ENCODE assay signal across 24 cellular contexts in the genomic region with DNA sequence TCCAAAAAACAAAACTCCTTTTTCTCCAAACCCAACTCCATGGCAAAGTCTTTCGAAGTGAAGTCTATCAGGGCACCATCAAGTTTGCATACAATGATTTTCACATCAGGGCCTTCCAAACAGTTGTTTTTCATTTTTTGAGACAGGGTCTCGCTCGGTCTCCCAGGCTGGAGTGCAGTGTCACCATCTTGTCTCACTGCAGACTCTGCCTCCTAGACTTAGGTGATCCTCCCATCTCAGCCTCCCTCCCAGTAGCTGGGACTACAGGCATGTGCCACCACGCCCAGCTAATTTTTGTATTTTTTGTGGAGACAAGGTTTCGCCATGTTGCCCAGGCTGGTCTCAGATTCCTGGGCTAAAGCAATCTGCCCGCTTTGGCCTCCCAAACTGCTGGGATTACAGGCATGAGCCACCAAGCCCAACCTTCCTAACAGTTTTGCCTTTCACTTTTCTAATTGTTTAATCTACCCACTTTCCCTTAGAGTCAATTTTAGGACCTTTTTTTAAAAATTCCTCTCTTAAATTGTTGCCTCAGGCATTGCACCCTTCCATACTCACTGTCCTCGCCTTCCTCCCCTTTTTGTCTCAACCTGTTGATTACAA. TPM values are rescaled to one million over a fixed set of nuclear protein-coding genes. Genes with fewer than 3 reads are reported as not detected.
A peak's percentile ranks its signal among the peaks of the same experiment; 100 is the strongest.
DNase-seq lines count a peak whose midpoint lies in the region; ATAC-seq and TF ChIP-seq lines count a peak whose summit lies in the region.
"Had no signal": no experiment of that assay in that cellular context is flagged by ENCODE, and none has a peak within 500 bp of the region (broad histone marks: within the 10 kb centered on the region; RNA-seq: fewer than 3 reads in every experiment).

No MANE protein-coding gene starts in this region.

- H3K4me3 ChIP-seq in left ventricle myocardium inferior (no peak overlapping the region), heart right ventricle (no peak overlapping the region), Panc1 (ENCODE audit: low read depth in 2 of 2, low read length in 2 of 2) (no peak overlapping the region), endodermal cell (ENCODE audit: low read length) (no peak overlapping the region), parathyroid adenoma (ENCODE audit: low read depth, low read length) (no peak overlapping the region)
- H3K4me3 ChIP-seq: lung, prostate gland, tibial nerve had no signal

- intact Hi-C loops in left ventricle myocardium inferior (cut with micrococcal nuclease), result no loop called here
- intact Hi-C loops in heart right ventricle (cut with DNase I), result loop anchor here in 3 of 10 donors (5.0 to 10.0 kb wide), 2 partner anchors 55 to 63 kb away; no protein-coding TSS in a partner anchor
- intact Hi-C loops in Panc1 (cut with micrococcal nuclease; ENCODE audit: unreplicated experiment), result no loop called here

- no peaks in the 10 kb centered on the region for H3K27me3 ChIP-seq in left ventricle myocardium inferior (ENCODE audit: low read depth)
- no peaks in the 10 kb centered on the region for H3K27me3 ChIP-seq in heart right ventricle
- no peaks in the 10 kb centered on the region for H3K27me3 ChIP-seq in Panc1 (ENCODE audit: control insufficient read depth, insufficient read depth, low read length)
- H3K27me3 ChIP-seq in endodermal cell (ENCODE audit: control insufficient read depth, insufficient read depth, low read length, poor library complexity, severe bottlenecking), result no peaks in the 10 kb centered on the region
- H3K27me3 ChIP-seq in parathyroid adenoma (ENCODE audit: control insufficient read depth, insufficient read depth, low read length), result no peaks in the 10 kb centered on the region
- H3K27me3 ChIP-seq: neutrophil, tibial nerve had no signal

- no peak for DNase-seq in left ventricle myocardium inferior
- DNase-seq in heart right ventricle, result no peak
- DNase-seq in Panc1 (ENCODE audit: low read depth, low spot score), result no peak
- no peak for DNase-seq in endodermal cell
- DNase-seq in effector memory CD8-positive, alpha-beta T cell, result no peak
- no peak for DNase-seq in stimulated activated naive B cell treated with anti-CD40 and anti-IgM and Interleukin-4, amounts not matched to agents 10 μg/mL and 1 μg/mL and 100 μg/mL, for 72 hours
- DNase-seq: activated gamma-delta T cell treated with Interleukin-2 at 50 U/mL for 16 hours; activated T-cell treated with anti-CD3 and anti-CD28 coated beads, Interleukin-2, amount 50 U/mL, for 4 hours; kidney glomerular epithelial cell; NCI-H187; NCI-H524 treated with DMSO at 0.1 percent for 48 hours; Right ventricle myocardium superior; stimulated activated CD4-positive, alpha-beta T cell treated with anti-CD3 and anti-CD28 coated beads, Interleukin-15, amount 100 ng/mL, for 24 hours had no signal

- WGBS in heart right ventricle, 2 donors, result 80 to 82% methylated on average over 7 of the region's 7 CpGs
- 83% methylated on average over 6 to 7 of the region's 7 CpGs for WGBS in endodermal cell (ENCODE audit: insufficient coverage in 1 of 2, insufficient read length in 1 of 2), 2 experiments

- H3K4me1 ChIP-seq in left ventricle myocardium inferior, result peaks cover 6% of the 10 kb centered on the region
- H3K4me1 ChIP-seq in heart right ventricle, result peaks cover 0 to 16% (median 5%) of the 10 kb centered on the region in 9 donors
- no peaks in the 10 kb centered on the region for H3K4me1 ChIP-seq in Panc1 (ENCODE audit: control insufficient read depth, insufficient read depth, low read length)
- H3K4me1 ChIP-seq in endodermal cell (ENCODE audit: control insufficient read depth, insufficient read depth, low read length), result peaks cover 12% of the 10 kb centered on the region
- peaks cover 17% of the 10 kb centered on the region for H3K4me1 ChIP-seq in parathyroid adenoma
- H3K4me1 ChIP-seq: prostate gland had no signal

- in situ Hi-C loops in Panc1 (cut with HindIII; ENCODE audit: low pct_unique_long_range_greater_than_20kb, low sequenced_read_pairs), result no loop called here

- no peak for ATAC-seq in heart right ventricle
- ATAC-seq in Panc1, result no peak
- no peak for ATAC-seq in effector memory CD8-positive, alpha-beta T cell (replicated peaks)
- no peak for ATAC-seq in stimulated activated naive B cell treated with anti-CD40 and anti-IgM and Interleukin-4, amounts not matched to agents 10 μg/mL and 1 μg/mL and 100 μg/mL, for 72 hours (replicated peaks)
- ATAC-seq in HG02798 (IDR thresholded peaks at IDR 0.05; ENCODE audit: poor library complexity, unreplicated experiment), result no peak

- POLR2A ChIA-PET in Panc1 (lab: Charles Lee), result no interaction called here

- peaks cover 37% of the 10 kb centered on the region for H3K4me1 Mint-ChIP-seq in endodermal cell
- peaks cover 0 to 4% of the 10 kb centered on the region in 2 donors for H3K4me1 Mint-ChIP-seq in effector memory CD8-positive, alpha-beta T cell (ENCODE audit: low read depth in 2 of 2)
- peaks cover 0 to 6% of the 10 kb centered on the region in 2 donors for H3K4me1 Mint-ChIP-seq in stimulated activated naive B cell treated with anti-CD40 and anti-IgM and Interleukin-4, amounts not matched to agents 10 μg/mL and 1 μg/mL and 100 μg/mL, for 72 hours
- H3K4me1 Mint-ChIP-seq: CD8-positive, alpha-beta memory T cell; stimulated activated naive CD8-positive, alpha-beta T cell treated with anti-CD3 and anti-CD28 coated beads, Interleukin-15, amount 100 ng/mL, for 72 hours had no signal

- no peaks in the 10 kb centered on the region for H3K9me3 Mint-ChIP-seq in endodermal cell
- H3K9me3 Mint-ChIP-seq in effector memory CD8-positive, alpha-beta T cell, result no peaks in the 10 kb centered on the region
- H3K9me3 Mint-ChIP-seq in stimulated activated naive B cell treated with anti-CD40 and anti-IgM and Interleukin-4, amounts not matched to agents 10 μg/mL and 1 μg/mL and 100 μg/mL, for 72 hours, result no peaks in the 10 kb centered on the region
- H3K9me3 Mint-ChIP-seq: activated T-cell treated with anti-CD3 and anti-CD28 coated beads, Interleukin-2, amount 50 U/mL, for 4 hours; CD8-positive, alpha-beta memory T cell; IgD-negative memory B cell; stimulated activated naive CD8-positive, alpha-beta T cell treated with anti-CD3 and anti-CD28 coated beads, Interleukin-15, amount 100 ng/mL, for 72 hours had no signal

- H3K79me2 ChIP-seq in parathyroid adenoma, result peaks cover 9% of the 10 kb centered on the region

- CTCF ChIA-PET in Panc1 (lab: Charles Lee), result interaction anchor here (0.6 kb wide), 1 partner anchor 120 kb away, joined by 3 read pairs; no protein-coding TSS in a partner anchor

- H3K36me3 ChIP-seq in left ventricle myocardium inferior, result no peaks in the 10 kb centered on the region
- no peaks in the 10 kb centered on the region for H3K36me3 ChIP-seq in heart right ventricle
- no peaks in the 10 kb centered on the region for H3K36me3 ChIP-seq in Panc1 (ENCODE audit: control insufficient read depth, insufficient read depth, low read length)
- H3K36me3 ChIP-seq in endodermal cell (ENCODE audit: control insufficient read depth, insufficient read depth, low read length), result peaks cover 6% of the 10 kb centered on the region
- H3K36me3 ChIP-seq in parathyroid adenoma (ENCODE audit: control insufficient read depth, insufficient read depth, low read length), result no peaks in the 10 kb centered on the region
- H3K36me3 ChIP-seq: neutrophil, prostate gland had no signal

- no peak overlapping the region for H3K4me3 Mint-ChIP-seq in endodermal cell
- no peak overlapping the region for H3K4me3 Mint-ChIP-seq in effector memory CD8-positive, alpha-beta T cell
- H3K4me3 Mint-ChIP-seq in stimulated activated naive B cell treated with anti-CD40 and anti-IgM and Interleukin-4, amounts not matched to agents 10 μg/mL and 1 μg/mL and 100 μg/mL, for 72 hours, result no peak overlapping the region
- H3K4me3 Mint-ChIP-seq: activated T-cell treated with anti-CD3 and anti-CD28 coated beads, Interleukin-2, amount 50 U/mL, for 4 hours; CD8-positive, alpha-beta memory T cell; IgD-negative memory B cell; stimulated activated naive CD8-positive, alpha-beta T cell treated with anti-CD3 and anti-CD28 coated beads, Interleukin-15, amount 100 ng/mL, for 72 hours had no signal

- H2AFZ ChIP-seq in parathyroid adenoma, result no peak overlapping the region

- H3K27ac Mint-ChIP-seq in endodermal cell, result peak overlapping the region; percentile 88
- H3K27ac Mint-ChIP-seq in effector memory CD8-positive, alpha-beta T cell, result no peak overlapping the region
- no peak overlapping the region for H3K27ac Mint-ChIP-seq in stimulated activated naive B cell treated with anti-CD40 and anti-IgM and Interleukin-4, amounts not matched to agents 10 μg/mL and 1 μg/mL and 100 μg/mL, for 72 hours
- H3K27ac Mint-ChIP-seq: CD8-positive, alpha-beta memory T cell; IgD-negative memory B cell; stimulated activated naive CD8-positive, alpha-beta T cell treated with anti-CD3 and anti-CD28 coated beads, Interleukin-15, amount 100 ng/mL, for 72 hours had no signal

- no peaks in the 10 kb centered on the region for H3K27me3 Mint-ChIP-seq in endodermal cell (ENCODE audit: insufficient read depth)
- H3K27me3 Mint-ChIP-seq in effector memory CD8-positive, alpha-beta T cell, result peaks cover 0 to 5% of the 10 kb centered on the region in 2 donors
- no peaks in the 10 kb centered on the region for H3K27me3 Mint-ChIP-seq in stimulated activated naive B cell treated with anti-CD40 and anti-IgM and Interleukin-4, amounts not matched to agents 10 μg/mL and 1 μg/mL and 100 μg/mL, for 72 hours
- H3K27me3 Mint-ChIP-seq: stimulated activated naive CD8-positive, alpha-beta T cell treated with anti-CD3 and anti-CD28 coated beads, Interleukin-15, amount 100 ng/mL, for 72 hours had no signal

- H3K4me2 ChIP-seq in parathyroid adenoma (ENCODE audit: low read length), result peak overlapping the region; percentile 45

- TF ChIP-seq CTCF in left ventricle myocardium inferior (IDR thresholded peaks at IDR 0.05; ENCODE audit: borderline replicate concordance) (peak; percentile 4), heart right ventricle (IDR thresholded peaks at IDR 0.05) (peak in 2 of 9 donors; percentile 5 to 24), Panc1 (IDR thresholded peaks at IDR 0.05) (peak; percentile 45), endodermal cell (conservative IDR thresholded peaks at IDR 0.05) (no peak), parathyroid adenoma (IDR thresholded peaks at IDR 0.05) (no peak)

- H3K9ac ChIP-seq in endodermal cell (ENCODE audit: extremely low read depth, low read length, poor library complexity, severe bottlenecking) (no peak overlapping the region), parathyroid adenoma (no peak overlapping the region)

- H3K9me3 ChIP-seq in left ventricle myocardium inferior (replicated peaks) (no peaks in the 10 kb centered on the region), heart right ventricle (no peaks in the 10 kb centered on the region), Panc1 (ENCODE audit: control insufficient read depth, insufficient read depth, low read depth, low read length) (no peaks in the 10 kb centered on the region), endodermal cell (ENCODE audit: control insufficient read depth, low read length) (no peaks in the 10 kb centered on the region), parathyroid adenoma (ENCODE audit: control insufficient read depth, low read length) (no peaks in the 10 kb centered on the region)
- H3K9me3 ChIP-seq: neutrophil, prostate gland, tibial nerve had no signal

- peaks cover 11% of the 10 kb centered on the region for H3K36me3 Mint-ChIP-seq in endodermal cell (ENCODE audit: low read depth)
- H3K36me3 Mint-ChIP-seq in effector memory CD8-positive, alpha-beta T cell (ENCODE audit: insufficient read depth), result no peaks in the 10 kb centered on the region
- peaks cover 0 to 5% of the 10 kb centered on the region in 2 donors for H3K36me3 Mint-ChIP-seq in stimulated activated naive B cell treated with anti-CD40 and anti-IgM and Interleukin-4, amounts not matched to agents 10 μg/mL and 1 μg/mL and 100 μg/mL, for 72 hours
- H3K36me3 Mint-ChIP-seq: IgD-negative memory B cell had no signal

- no peak overlapping the region for H3K27ac ChIP-seq in left ventricle myocardium inferior (replicated peaks)
- no peak overlapping the region for H3K27ac ChIP-seq in heart right ventricle
- no peak overlapping the region for H3K27ac ChIP-seq in Panc1 (ENCODE audit: low read length)
- H3K27ac ChIP-seq in endodermal cell (ENCODE audit: low read depth, low read length), result no peak overlapping the region
- peak overlapping the region; percentile 82 for H3K27ac ChIP-seq in parathyroid adenoma
- H3K27ac ChIP-seq: epithelial cell of prostate, neutrophil, prostate gland had no signal

- no TSS peak for BruUV-seq in Panc1 (replicated peaks; lab: Mats Ljungman, UMichigan)

RNA-seq across cellular contexts. Expression of a gene that starts 11.6 kb away (rescaled TPM):
- total RNA-seq in left ventricle myocardium inferior (0.74 TPM), heart right ventricle (1 to 10 TPM in 5 of 10 donors, under 1 TPM in 5; 0.57 to 1.9 (median 1.1) TPM), Panc1 (2021; ENCODE audit: unreplicated experiment) (2.4 TPM), endodermal cell (10 to 100 TPM; 12.8 to 15.4 TPM)
- polyA plus RNA-seq in heart right ventricle, result 1 to 10 TPM in 1 of 2 donors, under 1 TPM in 1; 0.25 to 1.0 TPM
- 4.5 TPM for polyA plus RNA-seq in Panc1 (2012; ENCODE audit: insufficient read length)
- 15.2 TPM for polyA plus RNA-seq in endodermal cell (2013, experiment 1 of 2)
- 13.2 TPM for polyA plus RNA-seq in endodermal cell (2013, experiment 2 of 2)
- polyA plus RNA-seq: CD8-positive, alpha-beta memory T cell had no signal

RNA-seq across cellular contexts. Expression of a gene that starts 16.1 kb away (rescaled TPM):
- total RNA-seq in left ventricle myocardium inferior, result 17.2 TPM
- total RNA-seq in heart right ventricle, result 10 to 100 TPM; 15.8 to 27.9 (median 18.0) TPM
- 10 to 100 TPM in 1 of 2 donors, 1 to 10 TPM in 1; 8.7 to 20.8 TPM for polyA plus RNA-seq in heart right ventricle
- 13.3 TPM for total RNA-seq in Panc1 (2021; ENCODE audit: unreplicated experiment)
- polyA plus RNA-seq in Panc1 (2012; ENCODE audit: insufficient read length), result 5.1 TPM
- total RNA-seq in endodermal cell, result 10 to 100 TPM; 13.0 to 17.0 TPM
- 17.3 TPM for polyA plus RNA-seq in endodermal cell (2013, experiment 1 of 2)
- polyA plus RNA-seq in endodermal cell (2013, experiment 2 of 2), result 15.7 TPM

RNA-seq across cellular contexts. Expression of a gene that starts 27.6 kb away (rescaled TPM):
- 10.4 TPM for total RNA-seq in left ventricle myocardium inferior
- 10 to 100 TPM in 5 of 10 donors, 1 to 10 TPM in 5; 6.6 to 19.9 (median 9.9) TPM for total RNA-seq in heart right ventricle
- polyA plus RNA-seq in heart right ventricle, result 10 to 100 TPM; 10.4 to 58.5 TPM
- total RNA-seq in Panc1 (2021; ENCODE audit: unreplicated experiment), result 61.6 TPM
- polyA plus RNA-seq in Panc1 (2012; ENCODE audit: insufficient read length), result 42.1 TPM
- 100 to 1,000 TPM; 203 to 209 TPM for total RNA-seq in endodermal cell
- 85.8 TPM for polyA plus RNA-seq in endodermal cell (2013, experiment 1 of 2)
- polyA plus RNA-seq in endodermal cell (2013, experiment 2 of 2), result 69.8 TPM

RNA-seq across cellular contexts. Expression of a gene that starts 38.6 kb away (rescaled TPM):
- total RNA-seq in left ventricle myocardium inferior (0.19 TPM), heart right ventricle (under 1 TPM in 9 of 10 donors, not detected in 1; 0.06 to 0.38 (median 0.15) TPM), Panc1 (2021; ENCODE audit: unreplicated experiment) (0.05 TPM), endodermal cell (under 1 TPM; 0.18 to 0.91 TPM)
- under 1 TPM; 0.07 to 0.22 TPM for polyA plus RNA-seq in heart right ventricle
- not detected for polyA plus RNA-seq in Panc1 (2012; ENCODE audit: insufficient read length)
- 13.1 TPM for polyA plus RNA-seq in endodermal cell (2013, experiment 1 of 2)
- polyA plus RNA-seq in endodermal cell (2013, experiment 2 of 2), result 12.8 TPM
- total RNA-seq: A172 had no signal
- polyA plus RNA-seq: CD8-positive, alpha-beta memory T cell had no signal

Comparison
In these comparisons a context has a peak if more than half of its experiments do, and no peak if none do; other contexts are left out.
1. CTCF ChIP-seq: peak in left ventricle myocardium inferior (single experiment) and Panc1 (single experiment); none in endodermal cell (single experiment) and parathyroid adenoma (single experiment).